2 cellular contexts compared by ENCODE assay signal in genomic region chr14:28608438-28608837, GRCh38.
TF ChIP-seq lines count a peak whose summit lies in the region.

No MANE protein-coding gene starts in this region.

TF ChIP-seq in neural cell, 6 proteins besides CTCF, POLR2A, EP300 and RAD21 (continued from another document):
- TF ChIP-seq, protein P1, sequence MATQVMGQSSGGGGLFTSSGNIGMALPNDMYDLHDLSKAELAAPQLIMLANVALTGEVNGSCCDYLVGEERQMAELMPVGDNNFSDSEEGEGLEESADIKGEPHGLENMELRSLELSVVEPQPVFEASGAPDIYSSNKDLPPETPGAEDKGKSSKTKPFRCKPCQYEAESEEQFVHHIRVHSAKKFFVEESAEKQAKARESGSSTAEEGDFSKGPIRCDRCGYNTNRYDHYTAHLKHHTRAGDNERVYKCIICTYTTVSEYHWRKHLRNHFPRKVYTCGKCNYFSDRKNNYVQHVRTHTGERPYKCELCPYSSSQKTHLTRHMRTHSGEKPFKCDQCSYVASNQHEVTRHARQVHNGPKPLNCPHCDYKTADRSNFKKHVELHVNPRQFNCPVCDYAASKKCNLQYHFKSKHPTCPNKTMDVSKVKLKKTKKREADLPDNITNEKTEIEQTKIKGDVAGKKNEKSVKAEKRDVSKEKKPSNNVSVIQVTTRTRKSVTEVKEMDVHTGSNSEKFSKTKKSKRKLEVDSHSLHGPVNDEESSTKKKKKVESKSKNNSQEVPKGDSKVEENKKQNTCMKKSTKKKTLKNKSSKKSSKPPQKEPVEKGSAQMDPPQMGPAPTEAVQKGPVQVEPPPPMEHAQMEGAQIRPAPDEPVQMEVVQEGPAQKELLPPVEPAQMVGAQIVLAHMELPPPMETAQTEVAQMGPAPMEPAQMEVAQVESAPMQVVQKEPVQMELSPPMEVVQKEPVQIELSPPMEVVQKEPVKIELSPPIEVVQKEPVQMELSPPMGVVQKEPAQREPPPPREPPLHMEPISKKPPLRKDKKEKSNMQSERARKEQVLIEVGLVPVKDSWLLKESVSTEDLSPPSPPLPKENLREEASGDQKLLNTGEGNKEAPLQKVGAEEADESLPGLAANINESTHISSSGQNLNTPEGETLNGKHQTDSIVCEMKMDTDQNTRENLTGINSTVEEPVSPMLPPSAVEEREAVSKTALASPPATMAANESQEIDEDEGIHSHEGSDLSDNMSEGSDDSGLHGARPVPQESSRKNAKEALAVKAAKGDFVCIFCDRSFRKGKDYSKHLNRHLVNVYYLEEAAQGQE (IDR thresholded peaks at IDR 0.05; ENCODE audit: borderline replicate concordance): peak; percentile 41
- TF ChIP-seq SMC3 (conservative IDR thresholded peaks at IDR 0.05; ENCODE audit: poor library complexity): no peak

TF ChIP-seq in GM23338, 12 proteins besides CTCF, POLR2A, EP300 and RAD21 (continued from another document):
- TF ChIP-seq, protein P2, sequence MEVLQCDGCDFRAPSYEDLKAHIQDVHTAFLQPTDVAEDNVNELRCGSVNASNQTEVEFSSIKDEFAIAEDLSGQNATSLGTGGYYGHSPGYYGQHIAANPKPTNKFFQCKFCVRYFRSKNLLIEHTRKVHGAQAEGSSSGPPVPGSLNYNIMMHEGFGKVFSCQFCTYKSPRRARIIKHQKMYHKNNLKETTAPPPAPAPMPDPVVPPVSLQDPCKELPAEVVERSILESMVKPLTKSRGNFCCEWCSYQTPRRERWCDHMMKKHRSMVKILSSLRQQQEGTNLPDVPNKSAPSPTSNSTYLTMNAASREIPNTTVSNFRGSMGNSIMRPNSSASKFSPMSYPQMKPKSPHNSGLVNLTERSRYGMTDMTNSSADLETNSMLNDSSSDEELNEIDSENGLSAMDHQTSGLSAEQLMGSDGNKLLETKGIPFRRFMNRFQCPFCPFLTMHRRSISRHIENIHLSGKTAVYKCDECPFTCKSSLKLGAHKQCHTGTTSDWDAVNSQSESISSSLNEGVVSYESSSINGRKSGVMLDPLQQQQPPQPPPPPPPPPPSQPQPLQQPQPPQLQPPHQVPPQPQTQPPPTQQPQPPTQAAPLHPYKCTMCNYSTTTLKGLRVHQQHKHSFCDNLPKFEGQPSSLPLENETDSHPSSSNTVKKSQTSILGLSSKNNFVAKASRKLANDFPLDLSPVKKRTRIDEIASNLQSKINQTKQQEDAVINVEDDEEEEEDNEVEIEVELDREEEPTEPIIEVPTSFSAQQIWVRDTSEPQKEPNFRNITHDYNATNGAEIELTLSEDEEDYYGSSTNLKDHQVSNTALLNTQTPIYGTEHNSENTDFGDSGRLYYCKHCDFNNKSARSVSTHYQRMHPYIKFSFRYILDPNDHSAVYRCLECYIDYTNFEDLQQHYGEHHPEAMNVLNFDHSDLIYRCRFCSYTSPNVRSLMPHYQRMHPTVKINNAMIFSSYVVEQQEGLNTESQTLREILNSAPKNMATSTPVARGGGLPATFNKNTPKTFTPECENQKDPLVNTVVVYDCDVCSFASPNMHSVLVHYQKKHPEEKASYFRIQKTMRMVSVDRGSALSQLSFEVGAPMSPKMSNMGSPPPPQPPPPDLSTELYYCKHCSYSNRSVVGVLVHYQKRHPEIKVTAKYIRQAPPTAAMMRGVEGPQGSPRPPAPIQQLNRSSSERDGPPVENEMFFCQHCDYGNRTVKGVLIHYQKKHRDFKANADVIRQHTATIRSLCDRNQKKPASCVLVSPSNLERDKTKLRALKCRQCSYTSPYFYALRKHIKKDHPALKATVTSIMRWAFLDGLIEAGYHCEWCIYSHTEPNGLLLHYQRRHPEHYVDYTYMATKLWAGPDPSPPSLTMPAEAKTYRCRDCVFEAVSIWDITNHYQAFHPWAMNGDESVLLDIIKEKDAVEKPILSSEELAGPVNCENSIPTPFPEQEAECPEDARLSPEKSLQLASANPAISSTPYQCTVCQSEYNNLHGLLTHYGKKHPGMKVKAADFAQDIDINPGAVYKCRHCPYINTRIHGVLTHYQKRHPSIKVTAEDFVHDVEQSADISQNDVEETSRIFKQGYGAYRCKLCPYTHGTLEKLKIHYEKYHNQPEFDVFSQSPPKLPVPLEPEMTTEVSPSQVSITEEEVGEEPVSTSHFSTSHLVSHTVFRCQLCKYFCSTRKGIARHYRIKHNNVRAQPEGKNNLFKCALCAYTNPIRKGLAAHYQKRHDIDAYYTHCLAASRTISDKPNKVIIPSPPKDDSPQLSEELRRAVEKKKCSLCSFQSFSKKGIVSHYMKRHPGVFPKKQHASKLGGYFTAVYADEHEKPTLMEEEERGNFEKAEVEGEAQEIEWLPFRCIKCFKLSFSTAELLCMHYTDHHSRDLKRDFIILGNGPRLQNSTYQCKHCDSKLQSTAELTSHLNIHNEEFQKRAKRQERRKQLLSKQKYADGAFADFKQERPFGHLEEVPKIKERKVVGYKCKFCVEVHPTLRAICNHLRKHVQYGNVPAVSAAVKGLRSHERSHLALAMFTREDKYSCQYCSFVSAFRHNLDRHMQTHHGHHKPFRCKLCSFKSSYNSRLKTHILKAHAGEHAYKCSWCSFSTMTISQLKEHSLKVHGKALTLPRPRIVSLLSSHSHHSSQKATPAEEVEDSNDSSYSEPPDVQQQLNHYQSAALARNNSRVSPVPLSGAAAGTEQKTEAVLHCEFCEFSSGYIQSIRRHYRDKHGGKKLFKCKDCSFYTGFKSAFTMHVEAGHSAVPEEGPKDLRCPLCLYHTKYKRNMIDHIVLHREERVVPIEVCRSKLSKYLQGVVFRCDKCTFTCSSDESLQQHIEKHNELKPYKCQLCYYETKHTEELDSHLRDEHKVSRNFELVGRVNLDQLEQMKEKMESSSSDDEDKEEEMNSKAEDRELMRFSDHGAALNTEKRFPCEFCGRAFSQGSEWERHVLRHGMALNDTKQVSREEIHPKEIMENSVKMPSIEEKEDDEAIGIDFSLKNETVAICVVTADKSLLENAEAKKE (CRISPR knock-in tag; IDR thresholded peaks at IDR 0.05): no peak
